ENCODE assay signal across 20 cellular contexts in the genomic region with DNA sequence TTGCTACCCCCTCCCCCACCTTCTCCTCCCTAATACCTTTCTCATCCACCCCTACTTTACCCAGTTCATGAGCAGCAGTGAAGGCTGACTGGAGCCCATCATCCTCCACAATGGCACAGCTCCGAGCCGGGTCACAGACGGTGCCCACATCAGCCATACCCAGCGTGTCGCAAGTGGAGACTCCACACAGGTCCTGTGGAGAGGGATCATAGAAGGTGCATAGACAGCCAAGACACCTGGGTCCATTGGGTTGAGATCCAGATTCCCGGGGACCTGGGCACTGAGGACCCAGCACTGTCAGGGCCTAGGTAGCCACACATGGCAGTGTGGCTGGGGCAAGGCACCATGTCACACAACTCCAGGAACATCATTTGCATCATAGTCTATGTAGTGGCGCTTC. TPM values are rescaled to one million over a fixed set of nuclear protein-coding genes. Genes with fewer than 3 reads are reported as not detected.
DNase-seq lines count a peak whose midpoint lies in the region; ATAC-seq, FAIRE-seq and TF ChIP-seq lines count a peak whose summit lies in the region.
"Had no signal": no experiment of that assay in that cellular context is flagged by ENCODE, and none has a peak within 500 bp of the region (broad histone marks: within the 10 kb centered on the region; RNA-seq: fewer than 3 reads in every experiment).

No MANE protein-coding gene starts in this region.

- no peak overlapping the region for H2BK120ac ChIP-seq in neuronal stem cell (ENCODE audit: low read depth, low read length)

- H3K27ac ChIP-seq in esophagus squamous epithelium (peak overlapping the region in 3 of 4 donors; percentile 90 to 99 (median 99)), neuronal stem cell (replicated peaks; ENCODE audit: low read length) (no peak overlapping the region), tibial artery (no peak overlapping the region)
- H3K27ac ChIP-seq: VCaP had no signal

- H3K9me3 ChIP-seq in esophagus squamous epithelium (no peaks in the 10 kb centered on the region), neuronal stem cell (replicated peaks in 1 of 2; ENCODE audit: control insufficient read depth in 2 of 2, insufficient read depth in 1 of 2, low read depth in 1 of 2, low read length in 2 of 2) (no peaks in the 10 kb centered on the region), tibial artery (no peaks in the 10 kb centered on the region)

- no peak overlapping the region for H4K91ac ChIP-seq in neuronal stem cell (ENCODE audit: low read depth, low read length, poor library complexity)

- H3K14ac ChIP-seq in neuronal stem cell (ENCODE audit: low read length): no peak overlapping the region

- TF ChIP-seq CTCF in esophagus squamous epithelium (IDR thresholded peaks at IDR 0.05) (no peak), tibial artery (IDR thresholded peaks at IDR 0.05) (no peak)

- peak overlapping the region; percentile 66 for H3K18ac ChIP-seq in neuronal stem cell (ENCODE audit: low read length)

- no peak for TF ChIP-seq POLR2A in esophagus squamous epithelium (IDR thresholded peaks at IDR 0.05)

- H3K9ac ChIP-seq in neuronal stem cell (ENCODE audit: low read depth, low read length, poor library complexity): no peak overlapping the region

- no peak overlapping the region for H2AK5ac ChIP-seq in neuronal stem cell (ENCODE audit: low read depth, low read length)

- no peak overlapping the region for H3K27ac Mint-ChIP-seq in activated CD4-positive, alpha-beta T cell treated with anti-CD3 and anti-CD28 coated beads, Interleukin-2, amount 10 ng/mL, durations not matched to agents 24 days and 14 days
- H3K27ac Mint-ChIP-seq: activated naive CD4-positive, alpha-beta T cell treated with anti-CD3 and anti-CD28 coated beads, Interleukin-2, amount 50 U/mL, for 24 hours had no signal

- H3K4me2 ChIP-seq in neuronal stem cell (ENCODE audit: insufficient read depth, low read length, poor library complexity, severe bottlenecking): no peak overlapping the region

- H3K4ac ChIP-seq in neuronal stem cell (ENCODE audit: low read length): no peak overlapping the region

- no peaks in the 10 kb centered on the region for H3K79me1 ChIP-seq in neuronal stem cell (ENCODE audit: low read depth, low read length)

- H3K4me3 ChIP-seq in esophagus squamous epithelium (peak overlapping the region in 1 of 4 donors; percentile 65), neuronal stem cell (ENCODE audit: low read length in 2 of 2) (no peak overlapping the region), tibial artery (peak overlapping the region; percentile 32 to 46)

- no peak overlapping the region for H3K23ac ChIP-seq in neuronal stem cell (ENCODE audit: low read depth, low read length, poor library complexity)

- H3K4me1 Mint-ChIP-seq in activated CD4-positive, alpha-beta T cell treated with anti-CD3 and anti-CD28 coated beads, Interleukin-2, amount 10 ng/mL, durations not matched to agents 24 days and 14 days: peaks cover 44% of the 10 kb centered on the region

- peak overlapping the region; percentile 27 for H2BK5ac ChIP-seq in neuronal stem cell (ENCODE audit: low read length)

- no peaks in the 10 kb centered on the region for H3K27me3 Mint-ChIP-seq in activated CD4-positive, alpha-beta T cell treated with anti-CD3 and anti-CD28 coated beads, Interleukin-2, amount 10 ng/mL, durations not matched to agents 24 days and 14 days
- H3K27me3 Mint-ChIP-seq: activated naive CD4-positive, alpha-beta T cell treated with anti-CD3 and anti-CD28 coated beads, Interleukin-2, amount 50 U/mL, for 24 hours had no signal

- H3K36me3 Mint-ChIP-seq in activated CD4-positive, alpha-beta T cell treated with anti-CD3 and anti-CD28 coated beads, Interleukin-2, amount 10 ng/mL, durations not matched to agents 24 days and 14 days (ENCODE audit: low read depth): no peaks in the 10 kb centered on the region
- H3K36me3 Mint-ChIP-seq: activated naive CD4-positive, alpha-beta T cell treated with anti-CD3 and anti-CD28 coated beads, Interleukin-2, amount 50 U/mL, for 24 hours had no signal

- no peak overlapping the region for H4K8ac ChIP-seq in neuronal stem cell (ENCODE audit: low read depth, low read length)

- no peak for DNase-seq in activated CD4-positive, alpha-beta T cell treated with anti-CD3 and anti-CD28 coated beads, Interleukin-2, amount 10 ng/mL, durations not matched to agents 24 days and 14 days
- DNase-seq in activated CD4-positive, alpha-beta T cell treated with anti-CD3 and anti-CD28 coated beads for 48 hours: no peak
- DNase-seq in esophagus squamous epithelium (lab: John Stamatoyannopoulos, UW) (no peak), neuronal stem cell (ENCODE audit: low spot score) (no peak), tibial artery (peak in 1 of 2 donors; percentile 39), GM19239 (ENCODE audit: insufficient read length, low spot score) (no peak), SIG-M5 treated with dmso at 0.1 percent for 504 hours (lab: John Stamatoyannopoulos, UW; ENCODE audit: unreplicated experiment) (no peak)
- DNase-seq: 8988T; CD4-positive, alpha-beta memory T cell; mesendoderm; NCI-H1048; NCI-H2227 treated with DMSO at 0.1 percent for 48 hours; stimulated activated CD4-positive, alpha-beta T cell treated with anti-CD3 and anti-CD28 coated beads, Interleukin-2, amount 100 ng/mL, for 48 hours had no signal

- intact Hi-C loops in activated CD4-positive, alpha-beta T cell treated with anti-CD3 and anti-CD28 coated beads, Interleukin-2, amount 10 ng/mL, durations not matched to agents 24 days and 14 days (cut with micrococcal nuclease): no loop called here
- intact Hi-C loops in esophagus squamous epithelium (cut with DNase I) (no loop called here), tibial artery (cut with DNase I; ENCODE audit: low total_unique reads) (no loop called here)

- ATAC-seq in activated CD4-positive, CD25-positive, alpha-beta regulatory T cell treated with anti-CD3 and anti-CD28 coated beads, Interleukin-2, amount 50 U/mL, for 24 hours: no peak
- ATAC-seq: HepG2 had no signal

- peaks cover 35 to 95% (median 78%) of the 10 kb centered on the region in 3 donors for H3K4me1 ChIP-seq in esophagus squamous epithelium
- peaks cover 25 to 43% of the 10 kb centered on the region in 2 donors for H3K4me1 ChIP-seq in neuronal stem cell (ENCODE audit: control insufficient read depth in 2 of 2, insufficient read depth in 1 of 2, low read depth in 1 of 2, low read length in 2 of 2)
- peaks cover 0 to 44% (median 32%) of the 10 kb centered on the region in 4 donors for H3K4me1 ChIP-seq in tibial artery

- H3K9me3 Mint-ChIP-seq in activated CD4-positive, alpha-beta T cell treated with anti-CD3 and anti-CD28 coated beads, Interleukin-2, amount 10 ng/mL, durations not matched to agents 24 days and 14 days: no peaks in the 10 kb centered on the region
- H3K9me3 Mint-ChIP-seq: activated naive CD4-positive, alpha-beta T cell treated with anti-CD3 and anti-CD28 coated beads, Interleukin-2, amount 50 U/mL, for 24 hours; CD4-positive, alpha-beta memory T cell had no signal

- no peaks in the 10 kb centered on the region for H3K27me3 ChIP-seq in esophagus squamous epithelium
- H3K27me3 ChIP-seq in neuronal stem cell (ENCODE audit: control insufficient read depth in 3 of 3, insufficient read depth in 3 of 3, low read depth in 1 of 3, low read length in 3 of 3): no peaks in the 10 kb centered on the region
- H3K27me3 ChIP-seq in tibial artery: peaks cover 0 to 24% of the 10 kb centered on the region in 2 donors

- H2BK12ac ChIP-seq in neuronal stem cell (ENCODE audit: low read length): no peak overlapping the region

- 75 to 96% methylated on average over 2 to 4 of the region's 7 CpGs for WGBS in esophagus squamous epithelium, 2 donors
- no CpG with 5 or more reads among the region's 7 CpGs for WGBS in neuronal stem cell (ENCODE audit: extremely low coverage in 2 of 2, insufficient read length in 2 of 2, insufficient replicate concordance in 1 of 2), 2 donors

- no peak overlapping the region for H2AFZ ChIP-seq in neuronal stem cell (ENCODE audit: low read length)

- peak overlapping the region; percentile 40 for H2BK15ac ChIP-seq in neuronal stem cell (ENCODE audit: low read length)

- H3K4me3 Mint-ChIP-seq in activated CD4-positive, alpha-beta T cell treated with anti-CD3 and anti-CD28 coated beads, Interleukin-2, amount 10 ng/mL, durations not matched to agents 24 days and 14 days: peak overlapping the region; percentile 32
- H3K4me3 Mint-ChIP-seq: activated naive CD4-positive, alpha-beta T cell treated with anti-CD3 and anti-CD28 coated beads, Interleukin-2, amount 50 U/mL, for 24 hours; CD4-positive, alpha-beta memory T cell had no signal

- peaks cover 0 to 22% (median 0%) of the 10 kb centered on the region in 3 donors for H3K36me3 ChIP-seq in esophagus squamous epithelium
- peaks cover 0 to 3% of the 10 kb centered on the region in 2 donors for H3K36me3 ChIP-seq in neuronal stem cell (replicated peaks in 1 of 2; ENCODE audit: control insufficient read depth in 2 of 2, insufficient read depth in 2 of 2, low read length in 2 of 2)
- peaks cover 0 to 9% (median 1%) of the 10 kb centered on the region in 3 donors for H3K36me3 ChIP-seq in tibial artery

- FAIRE-seq in GM19239 (lab: Jason Lieb, UNC): no peak
- FAIRE-seq: HepG2 had no signal

RNA-seq across cellular contexts. Expression of gene ADAMTS4, which starts 2.7 kb away (rescaled TPM):
- total RNA-seq in activated CD4-positive, alpha-beta T cell treated with anti-CD3 and anti-CD28 coated beads, Interleukin-2, amount 10 ng/mL, durations not matched to agents 24 days and 14 days: 0.33 and 0.66 TPM in 2 replicates
- 1 to 10 TPM; 1.3 to 2.6 (median 1.8) TPM for total RNA-seq in esophagus squamous epithelium
- 1.6 TPM for polyA plus RNA-seq in neuronal stem cell (2013, experiment 1 of 2)
- polyA plus RNA-seq in neuronal stem cell (2013, experiment 2 of 2): 1.7 TPM

RNA-seq across cellular contexts. Expression of gene NDUFS2, which starts 6.1 kb away (rescaled TPM):
- total RNA-seq in activated CD4-positive, alpha-beta T cell treated with anti-CD3 and anti-CD28 coated beads, Interleukin-2, amount 10 ng/mL, durations not matched to agents 24 days and 14 days: 88.4 and 89.6 TPM in 2 replicates
- 100 to 1,000 TPM in 2 of 4 donors, 10 to 100 TPM in 2; 77.7 to 140 (median 93.7) TPM for total RNA-seq in esophagus squamous epithelium
- 59.9 TPM for polyA plus RNA-seq in neuronal stem cell (2013, experiment 1 of 2)
- polyA plus RNA-seq in neuronal stem cell (2013, experiment 2 of 2): 60.5 TPM

RNA-seq across cellular contexts. Expression of gene B4GALT3, which starts 18.8 kb away (rescaled TPM):
- total RNA-seq in activated CD4-positive, alpha-beta T cell treated with anti-CD3 and anti-CD28 coated beads, Interleukin-2, amount 10 ng/mL, durations not matched to agents 24 days and 14 days: 65.1 and 69.9 TPM in 2 replicates
- total RNA-seq in esophagus squamous epithelium: 10 to 100 TPM; 16.1 to 29.9 (median 18.1) TPM
- polyA plus RNA-seq in neuronal stem cell (2013, experiment 1 of 2): 46.6 TPM
- polyA plus RNA-seq in neuronal stem cell (2013, experiment 2 of 2): 44.4 TPM

RNA-seq across cellular contexts. Expression of gene FCER1G, which starts 19.0 kb away (rescaled TPM):
- total RNA-seq in activated CD4-positive, alpha-beta T cell treated with anti-CD3 and anti-CD28 coated beads, Interleukin-2, amount 10 ng/mL, durations not matched to agents 24 days and 14 days: 0.63 TPM in 1 of 2 replicates, not detected in the other
- total RNA-seq in esophagus squamous epithelium: 10 to 100 TPM in 2 of 4 donors, 1 to 10 TPM in 2; 1.6 to 50.4 (median 25.4) TPM
- polyA plus RNA-seq in neuronal stem cell (2013, experiment 1 of 2): 1.1 TPM
- 0.93 TPM for polyA plus RNA-seq in neuronal stem cell (2013, experiment 2 of 2)
- total RNA-seq: epithelial cell of proximal tubule, renal cortical epithelial cell had no signal

RNA-seq across cellular contexts. Expression of gene APOA2, which starts 27.3 kb away (rescaled TPM):
- total RNA-seq in activated CD4-positive, alpha-beta T cell treated with anti-CD3 and anti-CD28 coated beads, Interleukin-2, amount 10 ng/mL, durations not matched to agents 24 days and 14 days: not detected in 2 replicates
- total RNA-seq in esophagus squamous epithelium: not detected
- not detected for polyA plus RNA-seq in neuronal stem cell (2013, experiment 1 of 2)
- polyA plus RNA-seq in neuronal stem cell (2013, experiment 2 of 2): not detected
- total RNA-seq: CD4-positive, alpha-beta memory T cell; cerebellum; epithelial cell of proximal tubule; renal cortical epithelial cell had no signal
- polyA plus RNA-seq: CD4-positive, alpha-beta memory T cell had no signal

Comparison
In these comparisons a context has a peak if more than half of its experiments do, and no peak if none do; other contexts are left out.
1. H3K27ac ChIP-seq: peak in esophagus squamous epithelium (3 of 4); none in neuronal stem cell (single experiment) and tibial artery (0 of 2).
2. H3K4me3 ChIP-seq: peak in tibial artery (2 of 2); none in neuronal stem cell (0 of 2).